22 cellular contexts compared by ENCODE assay signal in the genomic region with DNA sequence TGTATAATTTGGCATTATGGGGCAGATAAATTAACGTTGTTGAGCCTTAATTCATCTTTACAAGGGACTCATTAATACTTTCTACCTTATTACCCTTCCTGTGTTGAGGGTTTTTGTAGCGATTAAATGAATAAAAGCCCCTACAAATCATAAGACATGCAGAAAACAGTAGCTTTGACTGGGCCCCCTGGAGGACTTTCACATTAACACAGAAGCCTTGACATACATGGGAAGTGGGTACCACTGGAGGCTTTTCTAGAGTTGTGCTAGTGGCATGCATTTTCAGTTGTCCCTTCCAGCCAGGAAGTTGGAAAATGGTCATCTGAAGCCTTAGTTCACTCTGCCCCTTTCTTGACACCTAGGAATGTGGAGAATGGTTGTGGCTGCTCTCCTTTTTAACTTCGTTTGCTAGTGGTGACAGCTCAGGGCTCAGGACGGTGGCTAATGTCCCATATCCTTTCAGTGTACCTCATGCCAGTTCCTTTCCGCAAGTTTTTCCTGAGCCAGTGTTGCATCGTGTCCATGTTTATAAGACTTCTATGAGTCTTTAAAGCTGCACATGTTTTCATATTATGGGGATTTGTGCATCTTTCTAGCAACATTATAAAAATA. TPM values are rescaled to one million over a fixed set of nuclear protein-coding genes. Genes with fewer than 3 reads are reported as not detected.
DNase-seq lines count a peak whose midpoint lies in the region; ATAC-seq and TF ChIP-seq lines count a peak whose summit lies in the region.
"Had no signal": no experiment of that assay in that cellular context is flagged by ENCODE, and none has a peak within 500 bp of the region (broad histone marks: within the 10 kb centered on the region; RNA-seq: fewer than 3 reads in every experiment).

No MANE protein-coding gene starts in this region.

- H3K4me3 ChIP-seq in NB4 (ENCODE audit: low read depth, low read length) (no peak overlapping the region), colonic mucosa (no peak overlapping the region), aorta (ENCODE audit: low read length in 2 of 2) (no peak overlapping the region)
- H3K4me3 ChIP-seq: coronary artery, thyroid gland had no signal

- H3K36me3 Mint-ChIP-seq in chondrocyte (ENCODE audit: low read depth), result no peaks in the 10 kb centered on the region
- H3K36me3 Mint-ChIP-seq in stimulated activated memory B cell treated with anti-CD40 and anti-IgM and Interleukin-4, amounts not matched to agents 10 μg/mL and 1 μg/mL and 100 μg/mL, for 72 hours, result peaks cover 2% of the 10 kb centered on the region
- H3K36me3 Mint-ChIP-seq: CD14-positive monocyte had no signal

- peaks cover 11% of the 10 kb centered on the region for H3K4me1 ChIP-seq in colonic mucosa
- no peaks in the 10 kb centered on the region for H3K4me1 ChIP-seq in aorta (ENCODE audit: control insufficient read depth in 1 of 2, insufficient read depth in 2 of 2, low read length in 2 of 2)
- H3K4me1 ChIP-seq: thyroid gland had no signal

- intact Hi-C loops in colonic mucosa (cut with DNase I), result no loop called here
- intact Hi-C loops in aorta (cut with DNase I), result no loop called here

- DNase-seq in NCI-H82 (lab: John Stamatoyannopoulos, UW), result peak; percentile 38
- no peak for DNase-seq in NCI-H82 treated with DMSO at 0.1 percent for 48 hours (lab: John Stamatoyannopoulos, UW; ENCODE audit: unreplicated experiment)
- DNase-seq in NB4 (ENCODE audit: low read depth), result peak; percentile 24
- DNase-seq in chondrocyte (ENCODE audit: low spot score), result no peak
- no peak for DNase-seq in HT-29 (ENCODE audit: low spot score)
- no peak for DNase-seq in colonic mucosa
- DNase-seq in aorta, result no peak
- DNase-seq: activated effector memory CD4-positive, alpha-beta T cell treated with Interleukin-2 at 50 U/mL for 16 hours; erythroblast; head of caudate nucleus; IMR-90; islet precursor cell; NCI-H1436 treated with DMSO at 0.1 percent for 48 hours; NCI-H446 treated with DMSO at 0.1 percent for 48 hours; occipital lobe; stimulated activated CD4-positive, alpha-beta T cell treated with anti-CD3 and anti-CD28 coated beads, Interleukin-2, amount 100 ng/mL, for 48 hours; SW 1271; thyroid gland had no signal

- peaks cover 30% of the 10 kb centered on the region for H3K4me1 Mint-ChIP-seq in chondrocyte (ENCODE audit: low read depth)
- H3K4me1 Mint-ChIP-seq in stimulated activated memory B cell treated with anti-CD40 and anti-IgM and Interleukin-4, amounts not matched to agents 10 μg/mL and 1 μg/mL and 100 μg/mL, for 72 hours, result peaks cover 35% of the 10 kb centered on the region

- H3K4me3 Mint-ChIP-seq in chondrocyte (ENCODE audit: unreplicated experiment), result no peak overlapping the region
- H3K4me3 Mint-ChIP-seq in stimulated activated memory B cell treated with anti-CD40 and anti-IgM and Interleukin-4, amounts not matched to agents 10 μg/mL and 1 μg/mL and 100 μg/mL, for 72 hours, result peak overlapping the region; percentile 56
- H3K4me3 Mint-ChIP-seq: CD14-positive monocyte had no signal

- H3K36me3 ChIP-seq in colonic mucosa (no peaks in the 10 kb centered on the region), aorta (ENCODE audit: control insufficient read depth in 1 of 2, insufficient read depth in 2 of 2, low read length in 1 of 2) (no peaks in the 10 kb centered on the region)
- H3K36me3 ChIP-seq: thyroid gland had no signal

- no peaks in the 10 kb centered on the region for H3K27me3 Mint-ChIP-seq in chondrocyte (ENCODE audit: low read depth)
- H3K27me3 Mint-ChIP-seq in stimulated activated memory B cell treated with anti-CD40 and anti-IgM and Interleukin-4, amounts not matched to agents 10 μg/mL and 1 μg/mL and 100 μg/mL, for 72 hours, result no peaks in the 10 kb centered on the region

- no peak for TF ChIP-seq POLR2A in NB4 (IDR thresholded peaks at IDR 0.05; ENCODE audit: extremely low read depth, insufficient read length)

- TF ChIP-seq CTCF in NB4 (IDR thresholded peaks at IDR 0.05; ENCODE audit: low read depth, low read length) (no peak), chondrocyte (IDR thresholded peaks at IDR 0.05) (peak; percentile 28), colonic mucosa (IDR thresholded peaks at IDR 0.05) (no peak)

- no peak overlapping the region for H3K27ac Mint-ChIP-seq in chondrocyte (ENCODE audit: unreplicated experiment)
- H3K27ac Mint-ChIP-seq in stimulated activated memory B cell treated with anti-CD40 and anti-IgM and Interleukin-4, amounts not matched to agents 10 μg/mL and 1 μg/mL and 100 μg/mL, for 72 hours, result peak overlapping the region; percentile 98
- H3K27ac Mint-ChIP-seq: CD14-positive monocyte had no signal

- no peaks in the 10 kb centered on the region for H3K9me3 ChIP-seq in colonic mucosa
- no peaks in the 10 kb centered on the region for H3K9me3 ChIP-seq in aorta (ENCODE audit: control insufficient read depth, low read length)
- H3K9me3 ChIP-seq: thyroid gland had no signal

- H3K9me3 Mint-ChIP-seq in chondrocyte (ENCODE audit: low read depth), result no peaks in the 10 kb centered on the region
- H3K9me3 Mint-ChIP-seq in stimulated activated memory B cell treated with anti-CD40 and anti-IgM and Interleukin-4, amounts not matched to agents 10 μg/mL and 1 μg/mL and 100 μg/mL, for 72 hours, result no peaks in the 10 kb centered on the region

- WGBS in aorta, 2 donors, result 77 to 83% methylated on average over 6 of the region's 6 CpGs

- H3K27ac ChIP-seq in colonic mucosa, result no peak overlapping the region
- no peak overlapping the region for H3K27ac ChIP-seq in aorta (ENCODE audit: low read depth in 1 of 2, low read length in 2 of 2)
- H3K27ac ChIP-seq: 22Rv1, coronary artery, thyroid gland had no signal

- H3K27me3 ChIP-seq in colonic mucosa, result no peaks in the 10 kb centered on the region
- no peaks in the 10 kb centered on the region for H3K27me3 ChIP-seq in aorta (ENCODE audit: control insufficient read depth in 1 of 2, insufficient read depth in 2 of 2, low read length in 1 of 2)
- H3K27me3 ChIP-seq: thyroid gland had no signal

- H3K9ac ChIP-seq in colonic mucosa (ENCODE audit: low read depth in 2 of 2, low read length in 2 of 2), result no peak overlapping the region

- ATAC-seq in stimulated activated memory B cell treated with anti-CD40 and anti-IgM and Interleukin-4, amounts not matched to agents 10 μg/mL and 1 μg/mL and 100 μg/mL, for 72 hours, result no peak
- no peak for ATAC-seq in aorta (ENCODE audit: low FRiP score)

RNA-seq across cellular contexts. Expression of a gene that starts 30.3 kb away (rescaled TPM):
- 39.1 to 46.8 TPM (median 39.3 TPM) in 3 replicates for total RNA-seq in chondrocyte
- total RNA-seq in HT-29 (2014; rRNA removed; shearing (Covaris generic)), result 16.2 and 18.4 TPM in 2 replicates
- total RNA-seq in colonic mucosa, result 10 to 100 TPM; 41.4 to 46.2 TPM
- 10 to 100 TPM; 46.3 to 50.7 TPM for total RNA-seq in aorta
- 10 to 100 TPM; 17.3 to 26.1 TPM for polyA plus RNA-seq in aorta

Comparison
In these comparisons a context has a peak if more than half of its experiments do, and no peak if none do; other contexts are left out.
1. DNase-seq: peak in NCI-H82 (single experiment) and NB4 (single experiment); none in NCI-H82 treated with DMSO at 0.1 percent for 48 hours (single experiment), chondrocyte (single experiment), HT-29 (single experiment), colonic mucosa (single experiment) and aorta (0 of 2).